In genomic region chrX:137432609-137433008, GRCh38 we compare ENCODE assay signal across 1 cellular context.
TF ChIP-seq lines count a peak whose summit lies in the region.

No MANE protein-coding gene starts in this region.

TF ChIP-seq in GM23338, 12 proteins besides CTCF, POLR2A, EP300 and RAD21 (continued from another document):
- no peak for TF ChIP-seq REST (IDR thresholded peaks at IDR 0.05; ENCODE audit: unreplicated experiment)
- no peak for TF ChIP-seq STAT1 (IDR thresholded peaks at IDR 0.05; ENCODE audit: unreplicated experiment)
- no peak for TF ChIP-seq ETS1 (IDR thresholded peaks at IDR 0.05)
